In genomic region chr15:34637305-34637704, GRCh38 we compare ENCODE assay signal across 10 cellular contexts.
"Had no signal": no experiment of that assay in that cellular context is flagged by ENCODE, and none has a peak within 500 bp of the region (broad histone marks: within the 10 kb centered on the region; RNA-seq: fewer than 3 reads in every experiment).

No MANE protein-coding gene starts in this region.

- DNase-seq: GM23248, GOT3, H7, H9, HCEC 1CT, HFFc6 had no signal

- H3K4me1 ChIP-seq: HAP-1 had no signal

- H3K27ac ChIP-seq: GM23248 had no signal

- H3K9ac ChIP-seq: GM23248 had no signal

- H3K9me3 ChIP-seq: HAP-1 had no signal

- H3K36me3 ChIP-seq: HAP-1 had no signal

- H2AFZ ChIP-seq: GM23248, GM23338 had no signal

- H3K4me3 ChIP-seq: GM23248, GM23338, HAP-1 had no signal

- ATAC-seq: GM23338, HCT116 had no signal

- H3K4me2 ChIP-seq: GM23338 had no signal

- FAIRE-seq: H54 had no signal
